In genomic region chr17:19004601-19005441, GRCh38 we compare ENCODE assay signal across 8 cellular contexts. TPM values are rescaled to one million over a fixed set of nuclear protein-coding genes. Genes with fewer than 3 reads are reported as not detected.
A peak's percentile ranks its signal among the peaks of the same experiment; 100 is the strongest.
DNase-seq lines count a peak whose midpoint lies in the region; FAIRE-seq and TF ChIP-seq lines count a peak whose summit lies in the region.

Gene FAM83G, minus strand, starts transcription at chr17:19004764. Its CDS starts 723 bp downstream, at chr17:19004041.

- peak within 1 kb of the TSS; percentile 82 for H3K27ac Mint-ChIP-seq in HFFc6

- TF ChIP-seq POLR2A in GM12891 (IDR thresholded peaks at IDR 0.05; ENCODE audit: low read depth, low read length): peak; percentile 15; the same call in 1 of the 2 replicates

- no peak for TF ChIP-seq CTCF in HFFc6 (IDR thresholded peaks at IDR 0.05)

- peak; percentile 97 for FAIRE-seq in GM12891 (lab: Jason Lieb, UNC)

- H3K4me1 Mint-ChIP-seq in HFFc6 (ENCODE audit: low read depth): peaks cover 32% of the 10 kb centered on the region

- peak within 1 kb of the TSS; percentile 91 for H3K4me3 Mint-ChIP-seq in HFFc6

- no peaks in the 10 kb centered on the region; the same call in 1 of the 2 replicates for H3K27me3 Mint-ChIP-seq in HFFc6 (ENCODE audit: insufficient read depth)

- H3K9me3 Mint-ChIP-seq in HFFc6: no peaks in the 10 kb centered on the region

- H3K36me3 Mint-ChIP-seq in HFFc6 (ENCODE audit: low read depth): peaks cover 5% of the 10 kb centered on the region; the same call in 1 of the 2 replicates

- peak; percentile 93 for DNase-seq in GM12891 (ENCODE audit: insufficient read length, low spot score)
- DNase-seq in HFFc6: peak; percentile 63
- peak; percentile 64 for DNase-seq in NCI-H2171 (lab: John Stamatoyannopoulos, UW)
- peak; percentile 91 to 93 for DNase-seq in activated CD4-positive, alpha-beta T cell treated with anti-CD3 and anti-CD28 coated beads, Interleukin-2, amount 50 U/mL, for 48 hours
- peak; percentile 82 for DNase-seq in effector CD4-positive, alpha-beta T cell
- DNase-seq in mesenteric fat pad (ENCODE audit: low spot score): peak; percentile 94
- DNase-seq in stimulated activated CD8-positive, alpha-beta memory T cell treated with anti-CD3 and anti-CD28 coated beads, Interleukin-4, amount 100 ng/mL, for 1 hour (ENCODE audit: low read depth in 2 of 2, low spot score in 1 of 2): peak; percentile 66 to 75
- no peak for DNase-seq in DMS153 treated with DMSO at 0.1 percent for 48 hours (lab: John Stamatoyannopoulos, UW; ENCODE audit: unreplicated experiment)

TF ChIP-seq in GM12891, 5 proteins besides CTCF, POLR2A, EP300 and RAD21:
- TF ChIP-seq SPI1 (IDR thresholded peaks at IDR 0.05; ENCODE audit: low read depth, low read length) (no peak), PAX5 (IDR thresholded peaks at IDR 0.05; ENCODE audit: insufficient read depth, low read length, severe bottlenecking) (no peak), TAF1 (IDR thresholded peaks at IDR 0.05; ENCODE audit: low read depth, low read length) (no peak), POLR2AphosphoS5 (IDR thresholded peaks at IDR 0.05; ENCODE audit: low read depth, low read length) (peak; percentile 53; the same call in 1 of the 2 replicates)

RNA-seq across cellular contexts. Expression of gene FAM83G, which starts in this region (rescaled TPM):
- polyA plus RNA-seq in GM12891 (2012; ENCODE audit: low read depth, missing spikeins): 3.9 TPM
- total RNA-seq in HFFc6 (2021; fragmentation: NEBNext Ultra II Directional; extraction: Animal tissue kit (Norgen Biotek cat#: 25700)): 10 to 100 TPM; 21.0 to 24.0 (median 21.7) TPM
- 8.9 TPM for total RNA-seq in mesenteric fat pad
